Comparison of ENCODE assay signal across 9 cellular contexts in genomic region chr2:20617892-20618467, GRCh38. TPM values are rescaled to one million over a fixed set of nuclear protein-coding genes. Genes with fewer than 3 reads are reported as not detected.
A peak's percentile ranks its signal among the peaks of the same experiment; 100 is the strongest.
DNase-seq lines count a peak whose midpoint lies in the region; ATAC-seq and TF ChIP-seq lines count a peak whose summit lies in the region.
"Had no signal": no experiment of that assay in that cellular context is flagged by ENCODE, and none has a peak within 500 bp of the region (broad histone marks: within the 10 kb centered on the region; RNA-seq: fewer than 3 reads in every experiment).

No MANE protein-coding gene starts in this region.

- H3K27ac Mint-ChIP-seq in activated CD8-positive, alpha-beta T cell treated with anti-CD3 and anti-CD28 coated beads, Interleukin-2, amount 10 ng/mL, durations not matched to agents 7 days and 5 days = no peak overlapping the region

- peaks cover 51 to 59% of the 10 kb centered on the region in 2 donors for H3K4me1 ChIP-seq in ascending aorta

- no peaks in the 10 kb centered on the region for H3K9me3 Mint-ChIP-seq in activated CD8-positive, alpha-beta T cell treated with anti-CD3 and anti-CD28 coated beads, Interleukin-2, amount 10 ng/mL, durations not matched to agents 7 days and 5 days (ENCODE audit: insufficient read depth)

- CTCF ChIA-PET in activated CD8-positive, alpha-beta T cell treated with anti-CD3 and anti-CD28 coated beads, Interleukin-2, amount 10 ng/mL, durations not matched to agents 7 days and 5 days (lab: Charles Lee) = interaction anchor here (1.3 kb wide), 1 partner anchor 24 kb away, joined by 5 read pairs; no protein-coding TSS in a partner anchor

- intact Hi-C loops in ascending aorta (cut with DNase I) (loop anchor here (1.0 kb wide), 3 partner anchors 16 to 174 kb away; no protein-coding TSS in a partner anchor), left cardiac atrium (cut with DNase I) (loop anchor here in 1 of 2 donors (5.0 to 10.0 kb wide), 2 partner anchors 93 to 171 kb away; partner anchors contain the start of gene RHOB)

- POLR2A ChIA-PET in activated CD8-positive, alpha-beta T cell treated with anti-CD3 and anti-CD28 coated beads, Interleukin-2, amount 10 ng/mL, durations not matched to agents 7 days and 5 days (lab: Charles Lee) = no interaction called here

- H3K9me3 ChIP-seq in ascending aorta = no peaks in the 10 kb centered on the region

- ATAC-seq in left cardiac atrium (peak; percentile 83 to 90), GM18909 (IDR thresholded peaks at IDR 0.05; ENCODE audit: poor library complexity, unreplicated experiment) (no peak)
- ATAC-seq in activated CD8-positive, alpha-beta T cell treated with anti-CD3 and anti-CD28 coated beads, Interleukin-2, amount 10 ng/mL, durations not matched to agents 7 days and 5 days = no peak

- H3K4me1 Mint-ChIP-seq in activated CD8-positive, alpha-beta T cell treated with anti-CD3 and anti-CD28 coated beads, Interleukin-2, amount 10 ng/mL, durations not matched to agents 7 days and 5 days (ENCODE audit: low read depth) = no peaks in the 10 kb centered on the region

- H3K4me3 Mint-ChIP-seq in activated CD8-positive, alpha-beta T cell treated with anti-CD3 and anti-CD28 coated beads, Interleukin-2, amount 10 ng/mL, durations not matched to agents 7 days and 5 days = no peak overlapping the region

- peak overlapping the region; percentile 97 to 98 for H3K27ac ChIP-seq in ascending aorta
- H3K27ac ChIP-seq: KMS-11 had no signal

- peak overlapping the region in 1 of 2 donors; percentile 7 for H3K4me3 ChIP-seq in ascending aorta

- peak; percentile 75 for DNase-seq in COLO668 (lab: John Stamatoyannopoulos, UW; ENCODE audit: unreplicated experiment)
- DNase-seq in HuH-7.5 (ENCODE audit: low spot score) = peak; percentile 77
- peak; percentile 94 to 99 for DNase-seq in ascending aorta (ENCODE audit: low spot score in 2 of 2)
- peak; percentile 99 for DNase-seq in left cardiac atrium
- peak; percentile 98 for DNase-seq in putamen (ENCODE audit: low spot score)
- no peak for DNase-seq in stimulated activated CD8-positive, alpha-beta memory T cell treated with anti-CD3 and anti-CD28 coated beads, Interleukin-4, amount 100 ng/mL, for 48 hours
- DNase-seq in activated CD8-positive, alpha-beta T cell treated with anti-CD3 and anti-CD28 coated beads, Interleukin-2, amount 10 ng/mL, durations not matched to agents 7 days and 5 days = no peak

- no peaks in the 10 kb centered on the region for H3K36me3 Mint-ChIP-seq in activated CD8-positive, alpha-beta T cell treated with anti-CD3 and anti-CD28 coated beads, Interleukin-2, amount 10 ng/mL, durations not matched to agents 7 days and 5 days (ENCODE audit: low read depth)

- no peaks in the 10 kb centered on the region for H3K27me3 ChIP-seq in ascending aorta

- H3K36me3 ChIP-seq in ascending aorta = peaks cover 23 to 32% of the 10 kb centered on the region in 2 donors

- H3K27me3 Mint-ChIP-seq in activated CD8-positive, alpha-beta T cell treated with anti-CD3 and anti-CD28 coated beads, Interleukin-2, amount 10 ng/mL, durations not matched to agents 7 days and 5 days (ENCODE audit: low read depth) = no peaks in the 10 kb centered on the region

- peak; percentile 49 to 76 (median 54) for TF ChIP-seq CTCF in ascending aorta (IDR thresholded peaks at IDR 0.05)

RNA-seq across cellular contexts. Expression of gene HS1BP3, which starts 32.9 kb away (rescaled TPM):
- total RNA-seq in ascending aorta (40.0 TPM), left cardiac atrium (10 to 100 TPM; 19.8 to 21.4 TPM)
- total RNA-seq in activated CD8-positive, alpha-beta T cell treated with anti-CD3 and anti-CD28 coated beads, Interleukin-2, amount 10 ng/mL, durations not matched to agents 7 days and 5 days = 10 to 100 TPM; 10.5 to 11.2 TPM

RNA-seq across cellular contexts. Expression of gene GDF7, which starts 49.0 kb away (rescaled TPM):
- 11.6 TPM for total RNA-seq in ascending aorta
- total RNA-seq in left cardiac atrium = 1 to 10 TPM in 1 of 2 donors, under 1 TPM in 1; 0.32 to 4.8 TPM
- not detected for total RNA-seq in activated CD8-positive, alpha-beta T cell treated with anti-CD3 and anti-CD28 coated beads, Interleukin-2, amount 10 ng/mL, durations not matched to agents 7 days and 5 days

Comparison
In these comparisons a context has a peak if more than half of its experiments do, and no peak if none do; other contexts are left out.
1. DNase-seq: peak in COLO668 (single experiment), HuH-7.5 (single experiment), ascending aorta (2 of 2), left cardiac atrium (single experiment) and putamen (single experiment); none in stimulated activated CD8-positive, alpha-beta memory T cell treated with anti-CD3 and anti-CD28 coated beads, Interleukin-4, amount 100 ng/mL, for 48 hours (single experiment) and activated CD8-positive, alpha-beta T cell treated with anti-CD3 and anti-CD28 coated beads, Interleukin-2, amount 10 ng/mL, durations not matched to agents 7 days and 5 days (single experiment).
2. ATAC-seq: peak in left cardiac atrium (2 of 2); none in GM18909 (single experiment) and activated CD8-positive, alpha-beta T cell treated with anti-CD3 and anti-CD28 coated beads, Interleukin-2, amount 10 ng/mL, durations not matched to agents 7 days and 5 days (single experiment).